8 cellular contexts compared by ENCODE assay signal in the genomic region with DNA sequence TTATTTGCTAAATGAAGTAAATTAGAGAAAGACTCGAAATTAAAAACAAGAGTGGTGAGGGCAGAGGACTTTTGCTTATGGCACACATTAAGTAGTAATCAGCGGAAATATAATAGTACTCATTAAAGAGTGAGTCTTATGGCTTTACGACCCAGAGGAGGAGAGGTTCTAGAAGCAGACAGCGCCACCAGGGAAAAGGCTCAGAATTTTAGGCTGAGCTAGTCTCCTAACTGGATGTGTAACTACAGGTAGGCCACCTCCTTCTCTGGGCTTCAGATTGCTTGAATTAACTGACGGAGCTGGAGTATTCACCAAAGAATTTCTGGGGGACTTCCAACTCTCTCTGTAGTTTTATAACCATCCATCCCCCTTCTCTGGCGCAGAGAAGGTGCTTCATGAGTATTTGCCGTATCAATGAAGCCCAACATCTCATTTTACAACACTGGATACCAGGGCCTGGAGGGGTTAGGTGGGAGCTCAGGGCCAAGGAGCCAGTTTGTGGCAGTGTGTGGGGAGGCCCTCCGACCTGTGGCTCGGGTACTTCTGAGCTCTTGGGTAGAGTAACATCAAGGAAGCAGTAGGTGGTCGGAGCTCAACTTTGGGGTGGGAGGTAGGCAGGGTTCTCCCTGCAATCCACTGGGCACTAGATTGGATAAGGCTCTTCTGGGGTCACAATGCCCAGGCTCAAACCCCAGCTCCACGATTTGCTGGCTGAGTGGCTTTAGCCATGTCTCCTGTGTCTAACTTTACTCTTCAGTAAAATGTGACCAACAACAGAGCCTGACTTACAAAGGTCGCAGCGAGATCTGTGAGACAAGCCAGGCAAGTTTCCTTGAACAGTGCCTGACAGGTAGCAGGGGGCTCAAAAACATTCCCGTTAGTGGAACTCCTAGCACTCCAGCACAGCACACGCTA. TPM values are rescaled to one million over a fixed set of nuclear protein-coding genes. Genes with fewer than 3 reads are reported as not detected.
DNase-seq lines count a peak whose midpoint lies in the region; ATAC-seq and TF ChIP-seq lines count a peak whose summit lies in the region.

No MANE protein-coding gene starts in this region.

- H3K36me3 ChIP-seq in neural cell (ENCODE audit: insufficient read depth, low read length), result peaks cover 5% of the 10 kb centered on the region

- peak overlapping the region; percentile 83 to 89 for H3K4me3 Mint-ChIP-seq in CD14-positive monocyte
- peak overlapping the region; percentile 93 to 99 for H3K4me3 Mint-ChIP-seq in effector memory CD8-positive, alpha-beta T cell

- H3K27me3 ChIP-seq in neural cell (ENCODE audit: insufficient read depth, low read depth, low read length), result no peaks in the 10 kb centered on the region

- peaks cover 0 to 4% (median 0%) of the 10 kb centered on the region in 3 donors for H3K27me3 Mint-ChIP-seq in CD14-positive monocyte (ENCODE audit: low read depth in 3 of 3)
- no peaks in the 10 kb centered on the region for H3K27me3 Mint-ChIP-seq in effector memory CD8-positive, alpha-beta T cell

- peaks cover 34% of the 10 kb centered on the region for H3K79me2 ChIP-seq in neural cell (replicated peaks; ENCODE audit: insufficient read depth, low read length)

- no peaks in the 10 kb centered on the region for H4K20me1 ChIP-seq in neural cell (ENCODE audit: insufficient read depth)

- no peak for ATAC-seq in effector memory CD8-positive, alpha-beta T cell (replicated peaks)
- no peak for ATAC-seq in GM19324 (IDR thresholded peaks at IDR 0.05; ENCODE audit: low FRiP score, unreplicated experiment)
- ATAC-seq in HG03196 (IDR thresholded peaks at IDR 0.05; ENCODE audit: unreplicated experiment), result no peak

- peaks cover 35 to 42% of the 10 kb centered on the region in 2 donors for H3K36me3 Mint-ChIP-seq in CD14-positive monocyte
- H3K36me3 Mint-ChIP-seq in effector memory CD8-positive, alpha-beta T cell (ENCODE audit: insufficient read depth), result peaks cover 26% of the 10 kb centered on the region

- H3K27ac Mint-ChIP-seq in CD14-positive monocyte, result peak overlapping the region; percentile 74 to 96 (median 91)
- H3K27ac Mint-ChIP-seq in effector memory CD8-positive, alpha-beta T cell, result peak overlapping the region; percentile 96 to 99

- peak overlapping the region; percentile 84 for H3K4me2 ChIP-seq in neural cell (ENCODE audit: low read length)

- no peaks in the 10 kb centered on the region for H3K9me3 ChIP-seq in neural cell (ENCODE audit: low read length)

- no peak overlapping the region for H2AFZ ChIP-seq in neural cell (ENCODE audit: low read depth, low read length)

- no peak overlapping the region for H3K27ac ChIP-seq in neural cell (ENCODE audit: low read length)

- no peak for TF ChIP-seq RAD21 in neural cell (conservative IDR thresholded peaks at IDR 0.05)

- no peaks in the 10 kb centered on the region for H3K9me2 ChIP-seq in neural cell (ENCODE audit: insufficient read depth, low read length)

- H3K4me1 Mint-ChIP-seq in CD14-positive monocyte, result peaks cover 54% of the 10 kb centered on the region
- peaks cover 46 to 52% of the 10 kb centered on the region in 2 donors for H3K4me1 Mint-ChIP-seq in effector memory CD8-positive, alpha-beta T cell (ENCODE audit: low read depth in 2 of 2)

- H3F3A ChIP-seq in neural cell (ENCODE audit: insufficient read depth, low read length, poor library complexity, severe bottlenecking), result no peaks in the 10 kb centered on the region

- DNase-seq in CD14-positive monocyte (ENCODE audit: low spot score) (no peak), NAMALWA (ENCODE audit: low spot score) (peak; percentile 25), inferior parietal cortex (ENCODE audit: extremely low spot score) (no peak), NCI-H1436 treated with DMSO at 0.1 percent for 48 hours (lab: John Stamatoyannopoulos, UW) (no peak)
- no peak for DNase-seq in effector memory CD8-positive, alpha-beta T cell

- TF ChIP-seq CTCF in CD14-positive monocyte (IDR thresholded peaks at IDR 0.05) (no peak), neural cell (IDR thresholded peaks at IDR 0.05; ENCODE audit: poor library complexity, severe bottlenecking) (no peak)

- peak overlapping the region; percentile 96 for H3K4me3 ChIP-seq in neural cell (ENCODE audit: low read length)

- intact Hi-C loops in CD14-positive monocyte (cut with micrococcal nuclease), result loop anchor here (1.0 to 10.0 kb wide), 6 partner anchors 53 to 941 kb away; a partner anchor contains a TSS

- peak overlapping the region; percentile 72 for H3K9ac ChIP-seq in neural cell (ENCODE audit: low read length)

- TF ChIP-seq EP300 in neural cell (conservative IDR thresholded peaks at IDR 0.05; ENCODE audit: poor library complexity, severe bottlenecking), result no peak

- H3K9me3 Mint-ChIP-seq in CD14-positive monocyte, result peaks cover 0 to 2% (median 0%) of the 10 kb centered on the region in 7 donors
- H3K9me3 Mint-ChIP-seq in effector memory CD8-positive, alpha-beta T cell, result no peaks in the 10 kb centered on the region

TF ChIP-seq in neural cell, 6 proteins besides CTCF, POLR2A, EP300 and RAD21:
- no peak for TF ChIP-seq MXI1 (conservative IDR thresholded peaks at IDR 0.05; ENCODE audit: poor library complexity, severe bottlenecking)
- no peak for TF ChIP-seq EZH2 (IDR thresholded peaks at IDR 0.05; ENCODE audit: borderline replicate concordance, insufficient read depth, low read length, poor library complexity, severe bottlenecking)
- no peak for TF ChIP-seq SMC3 (conservative IDR thresholded peaks at IDR 0.05; ENCODE audit: poor library complexity)
- no peak for TF ChIP-seq POLR2AphosphoS5 (IDR thresholded peaks at IDR 0.05)
- no peak for TF ChIP-seq TAF1 (IDR thresholded peaks at IDR 0.05; ENCODE audit: low read depth)
- TF ChIP-seq, protein P1, sequence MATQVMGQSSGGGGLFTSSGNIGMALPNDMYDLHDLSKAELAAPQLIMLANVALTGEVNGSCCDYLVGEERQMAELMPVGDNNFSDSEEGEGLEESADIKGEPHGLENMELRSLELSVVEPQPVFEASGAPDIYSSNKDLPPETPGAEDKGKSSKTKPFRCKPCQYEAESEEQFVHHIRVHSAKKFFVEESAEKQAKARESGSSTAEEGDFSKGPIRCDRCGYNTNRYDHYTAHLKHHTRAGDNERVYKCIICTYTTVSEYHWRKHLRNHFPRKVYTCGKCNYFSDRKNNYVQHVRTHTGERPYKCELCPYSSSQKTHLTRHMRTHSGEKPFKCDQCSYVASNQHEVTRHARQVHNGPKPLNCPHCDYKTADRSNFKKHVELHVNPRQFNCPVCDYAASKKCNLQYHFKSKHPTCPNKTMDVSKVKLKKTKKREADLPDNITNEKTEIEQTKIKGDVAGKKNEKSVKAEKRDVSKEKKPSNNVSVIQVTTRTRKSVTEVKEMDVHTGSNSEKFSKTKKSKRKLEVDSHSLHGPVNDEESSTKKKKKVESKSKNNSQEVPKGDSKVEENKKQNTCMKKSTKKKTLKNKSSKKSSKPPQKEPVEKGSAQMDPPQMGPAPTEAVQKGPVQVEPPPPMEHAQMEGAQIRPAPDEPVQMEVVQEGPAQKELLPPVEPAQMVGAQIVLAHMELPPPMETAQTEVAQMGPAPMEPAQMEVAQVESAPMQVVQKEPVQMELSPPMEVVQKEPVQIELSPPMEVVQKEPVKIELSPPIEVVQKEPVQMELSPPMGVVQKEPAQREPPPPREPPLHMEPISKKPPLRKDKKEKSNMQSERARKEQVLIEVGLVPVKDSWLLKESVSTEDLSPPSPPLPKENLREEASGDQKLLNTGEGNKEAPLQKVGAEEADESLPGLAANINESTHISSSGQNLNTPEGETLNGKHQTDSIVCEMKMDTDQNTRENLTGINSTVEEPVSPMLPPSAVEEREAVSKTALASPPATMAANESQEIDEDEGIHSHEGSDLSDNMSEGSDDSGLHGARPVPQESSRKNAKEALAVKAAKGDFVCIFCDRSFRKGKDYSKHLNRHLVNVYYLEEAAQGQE (IDR thresholded peaks at IDR 0.05; ENCODE audit: borderline replicate concordance), result no peak

RNA-seq across cellular contexts. Expression of a gene that starts 1.1 kb away (rescaled TPM):
- polyA plus RNA-seq in CD14-positive monocyte (10 to 100 TPM; 13.6 to 13.8 TPM), neural cell (24.6 and 32.8 TPM in 2 replicates)
- 11.7 and 14.2 TPM in 2 replicates for polyA minus RNA-seq in neural cell

RNA-seq across cellular contexts. Expression of a gene that starts 1.3 kb away (rescaled TPM):
- polyA plus RNA-seq in CD14-positive monocyte (10 to 100 TPM; 66.7 to 69.7 TPM), neural cell (58.5 and 61.3 TPM in 2 replicates)
- 61.8 and 62.8 TPM in 2 replicates for polyA minus RNA-seq in neural cell

RNA-seq across cellular contexts. Expression of a gene that starts 54.8 kb away (rescaled TPM):
- polyA plus RNA-seq in CD14-positive monocyte, result 10 to 100 TPM; 13.4 to 22.0 TPM
- 21.9 and 29.6 TPM in 2 replicates for polyA plus RNA-seq in neural cell
- 29.9 and 43.8 TPM in 2 replicates for polyA minus RNA-seq in neural cell

RNA-seq across cellular contexts. Expression of a gene that starts 55.1 kb away (rescaled TPM):
- polyA plus RNA-seq in CD14-positive monocyte (10 to 100 TPM; 19.8 to 23.2 TPM), neural cell (28.3 and 29.6 TPM in 2 replicates)
- polyA minus RNA-seq in neural cell, result 7.3 and 10.5 TPM in 2 replicates
